ENCODE assay signal across 31 cellular contexts in the genomic region with DNA sequence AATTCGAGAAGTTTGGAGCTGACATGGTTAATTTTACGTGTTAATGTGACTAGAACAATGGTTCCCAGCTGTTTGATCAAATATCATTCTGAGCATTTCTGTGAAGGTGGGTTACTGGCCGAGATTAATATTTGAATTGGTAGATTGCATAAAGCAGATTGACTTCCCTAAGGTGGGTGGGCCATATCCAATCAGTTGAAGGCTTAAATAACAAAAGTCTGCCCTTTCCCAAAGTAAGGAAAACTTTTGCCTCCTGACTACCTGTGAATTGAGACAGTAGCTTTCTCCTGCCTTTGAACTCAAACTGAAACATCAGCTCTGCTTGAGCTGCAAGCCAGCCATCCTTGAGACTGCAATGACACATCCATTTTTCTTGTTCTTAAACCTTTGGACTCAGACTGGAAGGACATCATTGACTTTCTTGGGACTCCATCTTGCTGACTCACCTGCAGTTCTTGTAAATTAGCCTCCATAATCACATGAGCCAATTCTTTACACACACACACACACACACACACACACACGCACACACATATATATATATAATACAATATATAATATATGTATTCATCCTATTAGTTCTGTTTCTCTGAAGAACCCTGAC.
"Had no signal": no experiment of that assay in that cellular context is flagged by ENCODE, and none has a peak within 500 bp of the region (broad histone marks: within the 10 kb centered on the region; RNA-seq: fewer than 3 reads in every experiment).

No MANE protein-coding gene starts in this region.

- H3K4me1 ChIP-seq: ascending aorta, breast epithelium, colonic mucosa, gastrocnemius medialis, heart left ventricle had no signal

- ATAC-seq: activated CD4-positive, alpha-beta T cell treated with anti-CD3 and anti-CD28 coated beads for 36 hours; activated CD8-positive, alpha-beta memory T cell treated with anti-CD3 and anti-CD28 coated beads, Interleukin-2, amount 10 ng/mL, durations not matched to agents 7 days and 5 days; activated CD8-positive, alpha-beta T cell treated with anti-CD3 and anti-CD28 coated beads, Interleukin-2, amount 10 ng/mL, durations not matched to agents 7 days and 5 days; activated naive CD4-positive, alpha-beta T cell treated with anti-CD3 and anti-CD28 coated beads, Interleukin-2, amount 50 U/mL, for 72 hours; esophagus mucosa; gastrocnemius medialis; heart left ventricle; T-helper 17 cell had no signal

- H3K9me3 ChIP-seq: breast epithelium, colonic mucosa, gastrocnemius medialis, heart left ventricle had no signal

- H3K36me3 ChIP-seq: ascending aorta, breast epithelium, cardiac muscle cell, colonic mucosa, gastrocnemius medialis, heart left ventricle had no signal

- H3K27ac ChIP-seq: ascending aorta, breast epithelium, cardiac muscle cell, colonic mucosa, epithelial cell of prostate, gastrocnemius medialis, heart left ventricle had no signal

- DNase-seq: activated CD4-positive, alpha-beta memory T cell treated with anti-CD3 and anti-CD28 coated beads for 36 hours; activated CD4-positive, alpha-beta T cell treated with anti-CD3 and anti-CD28 coated beads for 36 hours; activated CD4-positive, alpha-beta T cell treated with anti-CD3 and anti-CD28 coated beads, Interleukin-2, amount 10 ng/mL, durations not matched to agents 24 days and 14 days; activated CD4-positive, CD25-positive, alpha-beta regulatory T cell; activated CD4-positive, CD25-positive, alpha-beta regulatory T cell treated with anti-CD3 and anti-CD28 coated beads, Interleukin-2, amount 50 U/mL, for 72 hours; activated CD8-positive, alpha-beta memory T cell treated with anti-CD3 and anti-CD28 coated beads, Interleukin-2, amount 10 ng/mL, durations not matched to agents 7 days and 5 days; activated CD8-positive, alpha-beta memory T cell treated with anti-CD3 and anti-CD28 coated beads, Interleukin-2, amount 50 U/mL, for 4 hours; activated CD8-positive, alpha-beta T cell treated with anti-CD3 and anti-CD28 coated beads, Interleukin-2, amount 10 ng/mL, durations not matched to agents 7 days and 5 days; activated effector memory CD4-positive, alpha-beta T cell treated with anti-CD3 and anti-CD28 coated beads, Interleukin-2, amount 50 U/mL, for 16 hours; activated naive CD4-positive, alpha-beta T cell treated with anti-CD3 and anti-CD28 coated beads for 36 hours; activated naive CD8-positive, alpha-beta T cell treated with anti-CD3 and anti-CD28 coated beads, Interleukin-2, amount 10 ng/mL, durations not matched to agents 7 days and 5 days; activated T-cell treated with anti-CD3 and anti-CD28 coated beads, Interleukin-2, amount 50 U/mL, for 1 hour; activated T-cell treated with anti-CD3 and anti-CD28 coated beads, Interleukin-2, amount 50 U/mL, for 48 hours; central memory CD4-positive, alpha-beta T cell; cerebellar nuclear complex; colonic mucosa; effector CD8-positive, alpha-beta T cell; foreskin fibroblast; gastrocnemius medialis; glutamatergic neuron; heart left ventricle; T-helper 17 cell; T1000 had no signal

- H3K4me3 ChIP-seq: ascending aorta, breast epithelium, cardiac muscle cell, colonic mucosa, gastrocnemius medialis, heart left ventricle had no signal

- FAIRE-seq: endometrium, endothelial cell of umbilical vein had no signal
